8 cellular contexts compared by ENCODE assay signal in the genomic region with DNA sequence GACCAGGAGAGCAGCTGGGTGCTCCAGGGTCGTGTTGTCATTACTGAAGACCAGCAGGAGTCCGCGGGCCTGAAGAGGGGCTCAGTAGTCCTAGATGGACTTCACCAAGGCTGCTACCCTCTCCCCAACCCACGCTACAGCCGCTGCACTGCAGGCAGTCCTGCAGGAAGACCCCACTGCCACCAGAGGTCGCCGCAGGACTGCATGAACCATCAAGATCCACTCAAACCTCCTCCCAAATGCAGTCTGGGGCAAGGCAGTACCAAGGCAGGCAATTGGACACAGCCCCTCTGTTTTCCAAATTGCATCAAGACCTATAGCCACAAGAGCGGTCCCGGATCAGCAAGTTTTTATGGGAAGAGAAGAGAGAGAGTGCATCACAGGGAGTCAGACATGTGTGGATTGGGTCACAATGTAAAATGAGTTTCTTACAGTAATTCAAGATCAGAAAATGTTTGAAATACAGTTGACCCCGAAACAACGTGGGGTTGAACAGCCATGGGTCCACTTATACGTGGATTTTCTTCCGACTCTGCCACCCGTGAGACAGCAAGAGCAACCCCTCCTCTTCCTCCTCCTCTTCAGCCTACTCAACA. TPM values are rescaled to one million over a fixed set of nuclear protein-coding genes. Genes with fewer than 3 reads are reported as not detected.
DNase-seq lines count a peak whose midpoint lies in the region; ATAC-seq and TF ChIP-seq lines count a peak whose summit lies in the region.

No MANE protein-coding gene starts in this region.

- no peak overlapping the region for H3K27ac ChIP-seq in right cardiac atrium (ENCODE audit: low read length)
- no peak overlapping the region for H3K27ac ChIP-seq in gastrocnemius medialis

- no peak overlapping the region for H3K4me3 Mint-ChIP-seq in HFFc6
- no peak overlapping the region for H3K4me3 Mint-ChIP-seq in T-helper 17 cell

- H3K9me3 Mint-ChIP-seq in HFFc6, result no peaks in the 10 kb centered on the region

- H3K4me1 Mint-ChIP-seq in HFFc6 (ENCODE audit: low read depth) (peaks cover 21% of the 10 kb centered on the region), T-helper 17 cell (no peaks in the 10 kb centered on the region)

- TF ChIP-seq CTCF in HFFc6 (IDR thresholded peaks at IDR 0.05) (peak; percentile 99), gastrocnemius medialis (IDR thresholded peaks at IDR 0.05 in 4 of 5, conservative IDR thresholded peaks at IDR 0.05 in 1 of 5) (peak; percentile 84 to 94 (median 91))

- no peak overlapping the region for H3K4me3 ChIP-seq in right cardiac atrium (ENCODE audit: low read length)
- H3K4me3 ChIP-seq in gastrocnemius medialis, result no peak overlapping the region

- no peaks in the 10 kb centered on the region for H3K4me1 ChIP-seq in right cardiac atrium (ENCODE audit: control insufficient read depth, insufficient read depth, low read length)
- H3K4me1 ChIP-seq in gastrocnemius medialis, result no peaks in the 10 kb centered on the region

- ATAC-seq in T-helper 17 cell (peak; percentile 86), right cardiac atrium (peak; percentile 90 to 92), gastrocnemius medialis (peak; percentile 77 to 85)

- peaks cover 20% of the 10 kb centered on the region; the same call in 1 of the 2 replicates for H3K36me3 Mint-ChIP-seq in HFFc6 (ENCODE audit: low read depth)
- H3K36me3 Mint-ChIP-seq in T-helper 17 cell (ENCODE audit: low read depth), result no peaks in the 10 kb centered on the region

- no peaks in the 10 kb centered on the region; the same call in 1 of the 2 replicates for H3K27me3 Mint-ChIP-seq in HFFc6 (ENCODE audit: insufficient read depth)
- H3K27me3 Mint-ChIP-seq in T-helper 17 cell, result peaks cover 34% of the 10 kb centered on the region

- intact Hi-C loops in right cardiac atrium (cut with DNase I) (loop anchor here in 3 of 4 donors (2.0 to 10.0 kb wide), 2 partner anchors 46 to 50 kb away; a partner anchor contains a TSS), gastrocnemius medialis (cut with DNase I; ENCODE audit: low total_unique reads) (loop anchor here (1.0 kb wide), 1 partner anchor 51 kb away; no protein-coding TSS in a partner anchor)

- DNase-seq in NCI-H1417 (lab: John Stamatoyannopoulos, UW), result peak; percentile 32 to 79 (median 68)
- no peak for DNase-seq in NCI-H1417 treated with DMSO at 0.1 percent for 48 hours (lab: John Stamatoyannopoulos, UW)
- peak; percentile 57 for DNase-seq in HFFc6
- DNase-seq in NCI-H1048 (lab: John Stamatoyannopoulos, UW), result peak; percentile 29
- peak; percentile 47 to 57 (median 48) for DNase-seq in T-helper 17 cell
- peak in 51 of 56 donors; percentile 12 to 80 (median 53) for DNase-seq in amygdala (lab: John Stamatoyannopoulos, UW)
- peak; percentile 84 to 89 (median 88) for DNase-seq in right cardiac atrium
- DNase-seq in gastrocnemius medialis, result peak; percentile 47 to 53

- H3K9me3 ChIP-seq in T-helper 17 cell (ENCODE audit: control insufficient read depth, low read length, poor library complexity, severe bottlenecking), result no peaks in the 10 kb centered on the region
- H3K9me3 ChIP-seq in right cardiac atrium (ENCODE audit: control insufficient read depth, low read length), result no peaks in the 10 kb centered on the region
- no peaks in the 10 kb centered on the region for H3K9me3 ChIP-seq in gastrocnemius medialis

- peak overlapping the region; percentile 22; the same call in 1 of the 2 replicates for H3K27ac Mint-ChIP-seq in HFFc6
- no peak overlapping the region for H3K27ac Mint-ChIP-seq in T-helper 17 cell

- H3K27me3 ChIP-seq in right cardiac atrium (ENCODE audit: control insufficient read depth, insufficient read depth) (no peaks in the 10 kb centered on the region), gastrocnemius medialis (no peaks in the 10 kb centered on the region)

- H3K36me3 ChIP-seq in gastrocnemius medialis, result no peaks in the 10 kb centered on the region

- WGBS in right cardiac atrium, result 27% methylated on average over 14 of the region's 14 CpGs

- no peak for TF ChIP-seq POLR2A in gastrocnemius medialis (IDR thresholded peaks at IDR 0.05)

- in situ Hi-C loops in gastrocnemius medialis (cut with MboI; ENCODE audit: low sequenced_read_pairs in 4 of 4), result loop anchor here in 3 of 4 donors (5.0 to 10.0 kb wide), 2 partner anchors 46 to 49 kb away; a partner anchor contains a TSS

RNA-seq across cellular contexts. Expression of a gene that starts 46.7 kb away (rescaled TPM):
- total RNA-seq in HFFc6 (2021; fragmentation: NEBNext Ultra II Directional; extraction: Animal tissue kit (Norgen Biotek cat#: 25700)), result 10 to 100 TPM in 1 of 6 experiments, 1 to 10 TPM in 5; 6.1 to 10.8 (median 8.8) TPM
- total RNA-seq in T-helper 17 cell (not detected), right cardiac atrium (1 to 10 TPM; 3.7 to 6.2 (median 4.2) TPM), gastrocnemius medialis (1 to 10 TPM; 1.1 to 3.3 (median 1.5) TPM)
- 2.6 TPM for polyA plus RNA-seq in right cardiac atrium

RNA-seq across cellular contexts. Expression of a gene that starts 58.7 kb away (rescaled TPM):
- not detected for total RNA-seq in HFFc6 (2021; fragmentation: NEBNext Ultra II Directional; extraction: Animal tissue kit (Norgen Biotek cat#: 25700))
- total RNA-seq in T-helper 17 cell, result not detected
- 1 to 10 TPM in 1 of 4 donors, under 1 TPM in 2, not detected in 1; 0.26 to 1.2 (median 0.37) TPM for total RNA-seq in right cardiac atrium
- polyA plus RNA-seq in right cardiac atrium, result 0.84 TPM
- not detected for total RNA-seq in gastrocnemius medialis
